Comparison of ENCODE assay signal across 13 cellular contexts in genomic region chr9:80410106-80410505, GRCh38.
A peak's percentile ranks its signal among the peaks of the same experiment; 100 is the strongest.
DNase-seq lines count a peak whose midpoint lies in the region; ATAC-seq and TF ChIP-seq lines count a peak whose summit lies in the region.
"Had no signal": no experiment of that assay in that cellular context is flagged by ENCODE, and none has a peak within 500 bp of the region (broad histone marks: within the 10 kb centered on the region; RNA-seq: fewer than 3 reads in every experiment).

No MANE protein-coding gene starts in this region.

- peak overlapping the region in 1 of 5 experiments; percentile 10 for H3K4me3 Mint-ChIP-seq in brain
- H3K4me3 Mint-ChIP-seq in activated T-cell treated with anti-CD3 and anti-CD28 coated beads, Interleukin-2, amount 50 U/mL, for 72 hours, result no peak overlapping the region
- H3K4me3 Mint-ChIP-seq: activated T-helper 1 cell treated with anti-CD3 and anti-CD28 coated beads, Interleukin-12 subunit alpha, Interleukin-12 subunit beta, Interleukin-2, Interleukin-4 antibody, amounts not matched to agents 30 ng/mL and 10 ng/mL and 1 ng/mL, durations not matched to agents 14 hours and 24 hours and 36 hours had no signal

- H3K9me3 ChIP-seq in HUES64 (ENCODE audit: insufficient read depth, low read depth, low read length) (peaks cover 28% of the 10 kb centered on the region), iPS-18a (ENCODE audit: control insufficient read depth, low read depth, low read length) (peaks cover 17% of the 10 kb centered on the region), neuronal stem cell (replicated peaks in 1 of 2; ENCODE audit: control insufficient read depth in 2 of 2, insufficient read depth in 1 of 2, low read depth in 1 of 2, low read length in 2 of 2) (peaks cover 0 to 16% of the 10 kb centered on the region in 2 donors)

- WGBS in HUES64, result 7% methylated on average over 5 of the region's 5 CpGs
- no CpG with 5 or more reads among the region's 5 CpGs for WGBS in neuronal stem cell (ENCODE audit: extremely low coverage in 2 of 2, insufficient read length in 2 of 2, insufficient replicate concordance in 1 of 2), 2 donors

- H3K4me3 ChIP-seq in HUES64 (ENCODE audit: low read length) (no peak overlapping the region), iPS-18a (ENCODE audit: low read length) (peak overlapping the region; percentile 12), neuronal stem cell (ENCODE audit: low read length in 2 of 2) (no peak overlapping the region)
- H3K4me3 ChIP-seq: coronary artery had no signal

- H2BK15ac ChIP-seq in neuronal stem cell (ENCODE audit: low read length), result no peak overlapping the region

- no peak overlapping the region for H4K91ac ChIP-seq in neuronal stem cell (ENCODE audit: low read depth, low read length, poor library complexity)

- H3K27me3 ChIP-seq in HUES64 (ENCODE audit: insufficient read depth, low read length) (no peaks in the 10 kb centered on the region), iPS-18a (ENCODE audit: control insufficient read depth, insufficient read depth, low read length) (no peaks in the 10 kb centered on the region), neuronal stem cell (ENCODE audit: control insufficient read depth in 3 of 3, insufficient read depth in 3 of 3, low read depth in 1 of 3, low read length in 3 of 3) (peaks cover 0 to 12% (median 0%) of the 10 kb centered on the region in 3 experiments)

- H3K4me2 ChIP-seq in neuronal stem cell (ENCODE audit: insufficient read depth, low read length, poor library complexity, severe bottlenecking), result no peak overlapping the region

- H2BK12ac ChIP-seq in neuronal stem cell (ENCODE audit: low read length), result no peak overlapping the region

- H3K9me3 Mint-ChIP-seq in brain, result peaks cover 17 to 28% (median 24%) of the 10 kb centered on the region in 5 experiments
- H3K9me3 Mint-ChIP-seq in activated T-cell treated with anti-CD3 and anti-CD28 coated beads, Interleukin-2, amount 50 U/mL, for 72 hours, result peaks cover 8 to 14% of the 10 kb centered on the region in 2 donors
- H3K9me3 Mint-ChIP-seq: activated T-helper 1 cell treated with anti-CD3 and anti-CD28 coated beads, Interleukin-12 subunit alpha, Interleukin-12 subunit beta, Interleukin-2, Interleukin-4 antibody, amounts not matched to agents 30 ng/mL and 10 ng/mL and 1 ng/mL, durations not matched to agents 14 hours and 24 hours and 36 hours had no signal

- H3K18ac ChIP-seq in neuronal stem cell (ENCODE audit: low read length), result no peak overlapping the region

- no peak overlapping the region for H3K9ac ChIP-seq in HUES64 (ENCODE audit: low read depth, low read length)
- H3K9ac ChIP-seq in iPS-18a (ENCODE audit: low read length), result no peak overlapping the region
- no peak overlapping the region for H3K9ac ChIP-seq in neuronal stem cell (ENCODE audit: low read depth, low read length, poor library complexity)

- H3K27ac Mint-ChIP-seq in brain, result peak overlapping the region in 3 of 5 experiments; percentile 6 to 39 (median 16)
- H3K27ac Mint-ChIP-seq in activated T-cell treated with anti-CD3 and anti-CD28 coated beads, Interleukin-2, amount 50 U/mL, for 72 hours, result no peak overlapping the region
- H3K27ac Mint-ChIP-seq: activated T-helper 1 cell treated with anti-CD3 and anti-CD28 coated beads, Interleukin-12 subunit alpha, Interleukin-12 subunit beta, Interleukin-2, Interleukin-4 antibody, amounts not matched to agents 30 ng/mL and 10 ng/mL and 1 ng/mL, durations not matched to agents 14 hours and 24 hours and 36 hours had no signal

- ATAC-seq in sciatic nerve (peak; percentile 76), GM18858 (IDR thresholded peaks at IDR 0.05; ENCODE audit: unreplicated experiment) (no peak)
- ATAC-seq in activated T-cell treated with anti-CD3 and anti-CD28 coated beads, Interleukin-2, amount 50 U/mL, for 72 hours (replicated peaks in 1 of 2), result no peak

- H2AFZ ChIP-seq in neuronal stem cell (ENCODE audit: low read length), result no peak overlapping the region

- H2BK5ac ChIP-seq in neuronal stem cell (ENCODE audit: low read length), result no peak overlapping the region

- H3K4me1 Mint-ChIP-seq in brain, result peaks cover 16% of the 10 kb centered on the region
- no peaks in the 10 kb centered on the region for H3K4me1 Mint-ChIP-seq in activated T-cell treated with anti-CD3 and anti-CD28 coated beads, Interleukin-2, amount 50 U/mL, for 72 hours (ENCODE audit: low read depth)

- no peaks in the 10 kb centered on the region for H3K36me3 Mint-ChIP-seq in brain
- no peaks in the 10 kb centered on the region for H3K36me3 Mint-ChIP-seq in activated T-cell treated with anti-CD3 and anti-CD28 coated beads, Interleukin-2, amount 50 U/mL, for 72 hours (ENCODE audit: insufficient read depth in 2 of 2)

- peak overlapping the region; percentile 85 for H3K27ac ChIP-seq in HUES64 (ENCODE audit: low read depth, low read length)
- peak overlapping the region; percentile 37 for H3K27ac ChIP-seq in iPS-18a (ENCODE audit: low read length)
- no peak overlapping the region for H3K27ac ChIP-seq in neuronal stem cell (replicated peaks; ENCODE audit: low read length)
- H3K27ac ChIP-seq: coronary artery had no signal

- H4K8ac ChIP-seq in neuronal stem cell (ENCODE audit: low read depth, low read length), result no peak overlapping the region

- H2AK5ac ChIP-seq in neuronal stem cell (ENCODE audit: low read depth, low read length), result no peak overlapping the region

- H3K4ac ChIP-seq in neuronal stem cell (ENCODE audit: low read length), result no peak overlapping the region

- peaks cover 7% of the 10 kb centered on the region for H3K27me3 Mint-ChIP-seq in brain
- no peaks in the 10 kb centered on the region for H3K27me3 Mint-ChIP-seq in activated T-cell treated with anti-CD3 and anti-CD28 coated beads, Interleukin-2, amount 50 U/mL, for 72 hours (ENCODE audit: low read depth)

- intact Hi-C loops in sciatic nerve (cut with DNase I), result no loop called here

- no peaks in the 10 kb centered on the region for H3K79me1 ChIP-seq in neuronal stem cell (ENCODE audit: low read depth, low read length)

- no peak for DNase-seq in sciatic nerve (ENCODE audit: low spot score)
- DNase-seq in activated T-cell treated with anti-CD3 and anti-CD28 coated beads, Interleukin-2, amount 50 U/mL, for 72 hours, result no peak
- DNase-seq in neuronal stem cell (ENCODE audit: low spot score), result no peak
- no peak for DNase-seq in ureter (ENCODE audit: low spot score)
- DNase-seq: NCI-H345; SHP77 treated with DMSO at 0.1 percent for 48 hours; stimulated activated CD4-positive, alpha-beta T cell treated with anti-CD3 and anti-CD28 coated beads, Interleukin-12 subunit alpha, Interleukin-12 subunit beta, amount 100 ng/mL, for 4 hours had no signal

- TF ChIP-seq CTCF in brain (conservative IDR thresholded peaks at IDR 0.05), result no peak

- no peak overlapping the region for H3K14ac ChIP-seq in neuronal stem cell (ENCODE audit: low read length)

- H3K4me1 ChIP-seq in HUES64 (ENCODE audit: insufficient read depth, low read length) (peaks cover 49% of the 10 kb centered on the region), iPS-18a (ENCODE audit: control insufficient read depth, low read depth, low read length) (peaks cover 45% of the 10 kb centered on the region), neuronal stem cell (ENCODE audit: control insufficient read depth in 2 of 2, insufficient read depth in 1 of 2, low read depth in 1 of 2, low read length in 2 of 2) (peaks cover 3 to 31% of the 10 kb centered on the region in 2 donors)

- no peak overlapping the region for H3K23ac ChIP-seq in neuronal stem cell (ENCODE audit: low read depth, low read length, poor library complexity)

- H2BK120ac ChIP-seq in neuronal stem cell (ENCODE audit: low read depth, low read length), result no peak overlapping the region

- H3K36me3 ChIP-seq in HUES64 (ENCODE audit: insufficient read depth, low read length) (peaks cover 6% of the 10 kb centered on the region; the same call in 1 of the 2 replicates), iPS-18a (ENCODE audit: control insufficient read depth, low read depth, low read length) (no peaks in the 10 kb centered on the region), neuronal stem cell (replicated peaks in 1 of 2; ENCODE audit: control insufficient read depth in 2 of 2, insufficient read depth in 2 of 2, low read length in 2 of 2) (no peaks in the 10 kb centered on the region)
